ENCODE assay signal across 24 cellular contexts in genomic region chr10:8066146-8066545, GRCh38. TPM values are rescaled to one million over a fixed set of nuclear protein-coding genes. Genes with fewer than 3 reads are reported as not detected.
DNase-seq lines count a peak whose midpoint lies in the region; ATAC-seq and TF ChIP-seq lines count a peak whose summit lies in the region.
"Had no signal": no experiment of that assay in that cellular context is flagged by ENCODE, and none has a peak within 500 bp of the region (broad histone marks: within the 10 kb centered on the region; RNA-seq: fewer than 3 reads in every experiment).

No MANE protein-coding gene starts in this region.

- no peak overlapping the region; the same call in 1 of the 2 replicates for H3K4me2 ChIP-seq in PC-9
- H3K4me2 ChIP-seq in parathyroid adenoma (ENCODE audit: low read length): peak overlapping the region; percentile 36

- peak overlapping the region; percentile 64 for H3K4me3 Mint-ChIP-seq in activated CD4-positive, alpha-beta T cell treated with anti-CD3 and anti-CD28 coated beads for 36 hours
- H3K4me3 Mint-ChIP-seq in MCF 10A (ENCODE audit: unreplicated experiment): peak overlapping the region; percentile 6
- H3K4me3 Mint-ChIP-seq: nephron progenitor cell had no signal

- CTCF ChIA-PET in activated CD4-positive, alpha-beta T cell treated with anti-CD3 and anti-CD28 coated beads for 36 hours (lab: Charles Lee): interaction anchor here (0.6 to 1.8 kb wide), 5 partner anchors 9 to 336 kb away, joined by 3 to 4 read pairs (median 3); no protein-coding TSS in a partner anchor
- CTCF ChIA-PET in PC-9 (lab: Charles Lee) (interaction anchor here (0.7 kb wide), 1 partner anchor 34 kb away, joined by 3 read pairs; no protein-coding TSS in a partner anchor), MCF 10A (lab: Yijun Ruan, JAX) (interaction anchor here (0.6 kb wide), 2 partner anchors 366 to 655 kb away, joined by 3 to 5 read pairs; no protein-coding TSS in a partner anchor)

- no peaks in the 10 kb centered on the region for H3K9me2 ChIP-seq in PC-9 (ENCODE audit: insufficient read depth)

- peaks cover 29% of the 10 kb centered on the region for H3K79me2 ChIP-seq in PC-9 (ENCODE audit: low read depth)
- peaks cover 32% of the 10 kb centered on the region for H3K79me2 ChIP-seq in parathyroid adenoma

- H4K20me1 ChIP-seq in PC-9 (ENCODE audit: insufficient read depth): no peaks in the 10 kb centered on the region

- peaks cover 95% of the 10 kb centered on the region for H3K4me1 Mint-ChIP-seq in activated CD4-positive, alpha-beta T cell treated with anti-CD3 and anti-CD28 coated beads for 36 hours
- peaks cover 35% of the 10 kb centered on the region for H3K4me1 Mint-ChIP-seq in MCF 10A (ENCODE audit: insufficient read depth, unreplicated experiment)

- no peaks in the 10 kb centered on the region for H3K27me3 Mint-ChIP-seq in activated CD4-positive, alpha-beta T cell treated with anti-CD3 and anti-CD28 coated beads for 36 hours
- H3K27me3 Mint-ChIP-seq in MCF 10A (ENCODE audit: insufficient read depth, unreplicated experiment): no peaks in the 10 kb centered on the region

- no peak for DNase-seq in activated CD4-positive, alpha-beta T cell treated with anti-CD3 and anti-CD28 coated beads for 36 hours
- no peak for DNase-seq in activated CD4-positive, alpha-beta T cell treated with anti-CD3 and anti-CD28 coated beads for 4 hours
- DNase-seq in PC-9: no peak
- no peak for DNase-seq in MCF 10A (ENCODE audit: unreplicated experiment)
- no peak for DNase-seq in foreskin fibroblast
- DNase-seq: activated effector memory CD4-positive, alpha-beta T cell treated with Interleukin-2 at 50 U/mL for 16 hours; colonic mucosa; DMS 273 treated with DMSO at 0.1 percent for 48 hours; GOT3; hypothalamus; kidney; NCI-H1048; NCI-H2029; nephron progenitor cell; NK-92 treated with Interleukin-12 subunit alpha and Interleukin-12 subunit beta, amount 100 ng/mL, for 24 hours; stimulated activated CD4-positive, alpha-beta T cell treated with anti-CD3 and anti-CD28 coated beads, Interleukin-1b, Interleukin-23, amount 100 ng/mL, for 48 hours; stomach; upper lobe of right lung had no signal

- H3K27ac ChIP-seq in PC-9 (peak overlapping the region; percentile 10), parathyroid adenoma (peak overlapping the region; percentile 98)
- H3K27ac ChIP-seq: colonic mucosa, foreskin keratinocyte, SK-N-MC, stomach, upper lobe of right lung had no signal

- BruUV-seq in PC-9 (replicated peaks; lab: Mats Ljungman, UMichigan) (no TSS peak), MCF 10A (replicated peaks; lab: Mats Ljungman, UMichigan) (no TSS peak)

- no peaks in the 10 kb centered on the region for H3K9me3 Mint-ChIP-seq in activated CD4-positive, alpha-beta T cell treated with anti-CD3 and anti-CD28 coated beads for 36 hours (ENCODE audit: low read depth)
- no peaks in the 10 kb centered on the region for H3K9me3 Mint-ChIP-seq in MCF 10A (ENCODE audit: unreplicated experiment)

- peak overlapping the region; percentile 90 for H3K27ac Mint-ChIP-seq in activated CD4-positive, alpha-beta T cell treated with anti-CD3 and anti-CD28 coated beads for 36 hours
- peak overlapping the region; percentile 81 for H3K27ac Mint-ChIP-seq in MCF 10A (ENCODE audit: low read depth, unreplicated experiment)
- H3K27ac Mint-ChIP-seq: nephron progenitor cell had no signal

- H3K9me3 ChIP-seq in PC-9 (ENCODE audit: insufficient read depth, low read depth) (no peaks in the 10 kb centered on the region), parathyroid adenoma (ENCODE audit: control insufficient read depth, low read length) (no peaks in the 10 kb centered on the region)
- H3K9me3 ChIP-seq: colonic mucosa, stomach, upper lobe of right lung had no signal

- TF ChIP-seq CTCF in PC-9 (conservative IDR thresholded peaks at IDR 0.05) (no peak), MCF 10A (IDR thresholded peaks at IDR 0.05; ENCODE audit: unreplicated experiment) (no peak), parathyroid adenoma (IDR thresholded peaks at IDR 0.05) (no peak), foreskin fibroblast (IDR thresholded peaks at IDR 0.05; ENCODE audit: low read depth, low read length) (no peak)

- intact Hi-C loops in activated CD4-positive, alpha-beta T cell treated with anti-CD3 and anti-CD28 coated beads for 36 hours (cut with DNase I, micrococcal nuclease): loop anchor here (1.0 to 10.0 kb wide), 6 partner anchors 65 to 1016 kb away; no protein-coding TSS in a partner anchor
- intact Hi-C loops in PC-9 (cut with micrococcal nuclease; ENCODE audit: unreplicated experiment) (loop anchor here (10.0 kb wide), 1 partner anchor 69 kb away; no protein-coding TSS in a partner anchor), MCF 10A (cut with micrococcal nuclease) (no loop called here)

- 0 out of 2 replicates have a peak, but pooled peaks cover 4% of the 10 kb centered on the region for H3F3A ChIP-seq in PC-9 (ENCODE audit: insufficient read depth, low read depth)

- H3K27me3 ChIP-seq in PC-9 (ENCODE audit: insufficient read depth, low read depth) (no peaks in the 10 kb centered on the region), parathyroid adenoma (ENCODE audit: control insufficient read depth, insufficient read depth, low read length) (no peaks in the 10 kb centered on the region)
- H3K27me3 ChIP-seq: foreskin keratinocyte had no signal

- ATAC-seq in activated CD4-positive, alpha-beta T cell treated with anti-CD3 and anti-CD28 coated beads for 36 hours: peak; percentile 41
- ATAC-seq in HG02610 (IDR thresholded peaks at IDR 0.05; ENCODE audit: unreplicated experiment): no peak
- ATAC-seq in esophagus mucosa: no peak
- ATAC-seq: K562, upper lobe of right lung had no signal

- no peak overlapping the region for H2AFZ ChIP-seq in PC-9
- H2AFZ ChIP-seq in parathyroid adenoma: no peak overlapping the region

- H3K9ac ChIP-seq in parathyroid adenoma: no peak overlapping the region

- peaks cover 90% of the 10 kb centered on the region for H3K36me3 Mint-ChIP-seq in activated CD4-positive, alpha-beta T cell treated with anti-CD3 and anti-CD28 coated beads for 36 hours (ENCODE audit: low read depth)
- peaks cover 99% of the 10 kb centered on the region for H3K36me3 Mint-ChIP-seq in MCF 10A (ENCODE audit: insufficient read depth, unreplicated experiment)

- POLR2A ChIA-PET in activated CD4-positive, alpha-beta T cell treated with anti-CD3 and anti-CD28 coated beads for 36 hours (lab: Charles Lee): interaction anchor here (0.6 to 1.0 kb wide), 6 partner anchors 12 to 372 kb away, joined by 3 to 5 read pairs (median 4); no protein-coding TSS in a partner anchor
- POLR2A ChIA-PET in PC-9 (lab: Charles Lee; ENCODE audit: unreplicated experiment): no interaction called here
- POLR2A ChIA-PET in MCF 10A (lab: Yijun Ruan, JAX): interaction anchor here (2.0 kb wide), 1 partner anchor 12 kb away, joined by 11 read pairs; the partner anchor contains the start of gene GATA3

- H3K36me3 ChIP-seq in PC-9 (ENCODE audit: low read depth): peaks cover 27% of the 10 kb centered on the region; the same call in 1 of the 2 replicates
- peaks cover 9% of the 10 kb centered on the region for H3K36me3 ChIP-seq in parathyroid adenoma (ENCODE audit: control insufficient read depth, insufficient read depth, low read length)
- H3K36me3 ChIP-seq: colonic mucosa, stomach had no signal

- H3K4me1 ChIP-seq in PC-9 (replicated peaks; ENCODE audit: insufficient read depth): 0 out of 2 replicates have a peak, but pooled peaks cover 12% of the 10 kb centered on the region
- H3K4me1 ChIP-seq in parathyroid adenoma: no peaks in the 10 kb centered on the region
- H3K4me1 ChIP-seq: colonic mucosa, stomach, upper lobe of right lung had no signal

- no peak overlapping the region for H3K4me3 ChIP-seq in PC-9
- H3K4me3 ChIP-seq in parathyroid adenoma (ENCODE audit: low read depth, low read length): peak overlapping the region; percentile 79
- H3K4me3 ChIP-seq in foreskin fibroblast (ENCODE audit: low read depth in 1 of 2, low read length in 2 of 2): no peak overlapping the region
- H3K4me3 ChIP-seq: colonic mucosa, K562, SK-N-MC, stomach, upper lobe of right lung had no signal

RNA-seq across cellular contexts. Expression of gene GATA3, which starts 11.7 kb away (rescaled TPM):
- total RNA-seq in activated CD4-positive, alpha-beta T cell treated with anti-CD3 and anti-CD28 coated beads for 36 hours: 10 to 100 TPM; 23.5 to 30.2 TPM
- total RNA-seq in PC-9 (2021): 41.2 and 43.6 TPM in 2 replicates
- total RNA-seq in MCF 10A (2022): 13.1 and 14.6 TPM in 2 replicates
- total RNA-seq in esophagus mucosa: 0.76 TPM
